8 cellular contexts compared by ENCODE assay signal in the genomic region with DNA sequence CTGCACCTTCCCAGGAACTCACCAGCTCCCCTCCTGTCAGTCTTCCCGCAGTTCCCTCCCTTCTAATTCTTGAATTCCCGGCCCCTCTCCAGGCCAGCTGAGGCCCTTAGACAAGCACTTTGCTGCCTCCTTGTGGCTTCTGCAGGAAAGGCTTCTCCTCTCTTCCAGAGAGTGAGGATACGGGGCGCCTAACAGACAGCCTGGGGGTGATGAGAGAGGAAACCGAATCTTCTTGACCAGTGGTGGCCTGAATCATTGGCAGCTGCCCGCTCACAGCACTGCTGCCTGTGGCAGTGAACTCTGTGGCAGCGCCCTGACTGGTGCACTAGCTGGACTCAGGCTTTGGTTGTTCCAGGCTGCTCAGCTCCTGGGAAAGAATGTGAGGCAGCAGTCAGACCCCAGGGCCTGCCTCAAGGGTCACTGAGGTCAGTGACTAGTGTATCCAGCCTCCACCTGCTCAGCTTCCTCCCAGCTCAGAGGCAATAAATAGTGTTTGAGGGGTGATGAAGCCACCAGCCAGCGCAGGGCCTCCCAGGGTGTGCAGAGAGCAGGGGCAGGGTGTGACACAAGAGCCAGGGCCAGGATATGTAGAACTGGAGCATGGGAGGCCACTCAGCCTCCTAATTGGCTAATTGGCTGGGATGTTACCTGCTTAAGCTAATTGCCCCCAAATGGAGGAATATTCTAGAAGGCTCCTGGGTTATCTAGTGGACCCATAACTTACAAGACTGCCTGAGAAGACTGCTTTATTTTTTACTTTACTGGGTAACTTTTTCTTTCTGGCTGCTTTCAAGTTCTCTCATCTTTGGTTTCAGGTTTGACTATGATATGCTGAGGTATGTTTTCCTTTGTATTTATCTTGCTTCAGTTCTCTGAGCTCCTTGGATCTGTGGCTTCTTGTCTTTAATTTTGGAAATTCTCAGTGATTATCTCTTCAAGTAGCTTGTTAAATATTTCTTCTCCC. TPM values are rescaled to one million over a fixed set of nuclear protein-coding genes. Genes with fewer than 3 reads are reported as not detected.
DNase-seq lines count a peak whose midpoint lies in the region; ATAC-seq, FAIRE-seq and TF ChIP-seq lines count a peak whose summit lies in the region.

No MANE protein-coding gene starts in this region.

- H3K36me3 ChIP-seq in bronchial epithelial cell (ENCODE audit: control insufficient read depth, insufficient read depth, low read length): no peaks in the 10 kb centered on the region

- H3K4me3 ChIP-seq in bronchial epithelial cell (ENCODE audit: low read depth, low read length): no peak overlapping the region

- DNase-seq in AG20443 (ENCODE audit: low spot score) (peak; percentile 87), NCI-H2081 (lab: John Stamatoyannopoulos, UW) (peak; percentile 80 to 81), UCSD-AML1 (lab: John Stamatoyannopoulos, UW; ENCODE audit: unreplicated experiment) (peak; percentile 37), bronchial epithelial cell (ENCODE audit: low read depth) (peak; percentile 64), iris pigment epithelial cell (ENCODE audit: low read depth) (peak; percentile 75)
- DNase-seq in stimulated activated CD4-positive, alpha-beta T cell treated with anti-CD3 and anti-CD28 coated beads, Interleukin-12 subunit alpha, Interleukin-12 subunit beta, amount 100 ng/mL, for 4 hours: peak; percentile 43

- ATAC-seq in GM21360 (IDR thresholded peaks at IDR 0.05; ENCODE audit: unreplicated experiment) (peak; percentile 54), HG03196 (IDR thresholded peaks at IDR 0.05; ENCODE audit: unreplicated experiment) (no peak)

- no peak for FAIRE-seq in bronchial epithelial cell (lab: Jason Lieb, UNC)

- no peaks in the 10 kb centered on the region for H3K27me3 ChIP-seq in bronchial epithelial cell (ENCODE audit: control insufficient read depth, insufficient read depth, low read length)

- TF ChIP-seq CTCF in bronchial epithelial cell (IDR thresholded peaks at IDR 0.05; ENCODE audit: insufficient read depth, low read length, severe bottlenecking): peak; percentile 88

RNA-seq across cellular contexts. Expression of a gene that starts 12.9 kb away (rescaled TPM):
- 62.7 and 64.6 TPM in 2 replicates for total RNA-seq in bronchial epithelial cell

RNA-seq across cellular contexts. Expression of a gene that starts 24.6 kb away (rescaled TPM):
- 0.13 and 0.26 TPM in 2 replicates for total RNA-seq in bronchial epithelial cell

RNA-seq across cellular contexts. Expression of a gene that starts 42.0 kb away (rescaled TPM):
- total RNA-seq in bronchial epithelial cell: under 0.01 TPM in 2 replicates

RNA-seq across cellular contexts. Expression of a gene that starts 42.5 kb away (rescaled TPM):
- 16.3 and 21.4 TPM in 2 replicates for total RNA-seq in bronchial epithelial cell

Comparison
In these comparisons a context has a peak if more than half of its experiments do, and no peak if none do; other contexts are left out.
1. DNase-seq: peak in every context shown above with its lines; median percentile 87 in AG20443; 80 in NCI-H2081; 75 in iris pigment epithelial cell; 64 in bronchial epithelial cell; 43 in stimulated activated CD4-positive, alpha-beta T cell treated with anti-CD3 and anti-CD28 coated beads, Interleukin-12 subunit alpha, Interleukin-12 subunit beta, amount 100 ng/mL, for 4 hours; 37 in UCSD-AML1.